In the genomic region with DNA sequence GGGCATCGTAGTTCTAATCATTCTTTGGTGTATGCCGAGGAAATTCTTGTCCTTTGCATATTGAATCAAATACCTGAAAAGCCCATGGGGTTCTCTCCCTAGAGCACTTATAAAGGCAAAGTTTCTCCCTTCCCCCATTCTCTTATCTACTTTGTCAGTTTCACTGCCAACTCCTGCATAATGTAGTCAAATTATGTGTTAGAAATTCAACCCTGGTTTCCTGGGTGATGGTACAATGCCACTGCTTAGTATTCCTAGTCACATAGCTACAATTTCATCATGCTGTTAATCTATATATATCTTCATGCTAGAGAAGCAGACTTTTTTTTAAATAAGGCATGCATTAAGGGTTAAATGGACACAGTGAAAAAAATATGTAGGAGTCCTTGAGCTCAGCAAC, we compare ENCODE assay signal across 24 cellular contexts.
"Had no signal": no experiment of that assay in that cellular context is flagged by ENCODE, and none has a peak within 500 bp of the region (broad histone marks: within the 10 kb centered on the region; RNA-seq: fewer than 3 reads in every experiment).

No MANE protein-coding gene starts in this region.

- H3K36me3 Mint-ChIP-seq: activated CD4-positive, alpha-beta memory T cell treated with anti-CD3 and anti-CD28 coated beads for 36 hours; immature natural killer cell; mesothelial cell of epicardium; naive thymus-derived CD8-positive, alpha-beta T cell; stimulated activated effector memory CD8-positive, alpha-beta T cell treated with anti-CD3 and anti-CD28 coated beads, Interleukin-12 subunit alpha, Interleukin-12 subunit beta, amount 100 ng/mL, for 72 hours had no signal

- H3K27ac Mint-ChIP-seq: activated CD4-positive, alpha-beta memory T cell treated with anti-CD3 and anti-CD28 coated beads for 36 hours; activated naive CD8-positive, alpha-beta T cell treated with anti-CD3 and anti-CD28 coated beads, Interleukin-2, amount 50 U/mL, for 24 hours; dendritic cell treated with granulocyte-macrophage colony-stimulating factor and Interleukin-4, amounts not matched to agents 40 ng/mL and 50 ng/mL, for 4 days; immature natural killer cell; mesothelial cell of epicardium; naive thymus-derived CD8-positive, alpha-beta T cell; stimulated activated effector memory CD8-positive, alpha-beta T cell treated with anti-CD3 and anti-CD28 coated beads, Interleukin-12 subunit alpha, Interleukin-12 subunit beta, amount 100 ng/mL, for 72 hours had no signal

- H3K9me3 Mint-ChIP-seq: activated CD4-positive, alpha-beta memory T cell treated with anti-CD3 and anti-CD28 coated beads for 36 hours; activated naive CD8-positive, alpha-beta T cell treated with anti-CD3 and anti-CD28 coated beads, Interleukin-2, amount 50 U/mL, for 24 hours; dendritic cell treated with granulocyte-macrophage colony-stimulating factor and Interleukin-4, amounts not matched to agents 40 ng/mL and 50 ng/mL, for 4 days; mesothelial cell of epicardium; naive thymus-derived CD8-positive, alpha-beta T cell; stimulated activated effector memory CD8-positive, alpha-beta T cell treated with anti-CD3 and anti-CD28 coated beads, Interleukin-12 subunit alpha, Interleukin-12 subunit beta, amount 100 ng/mL, for 72 hours; stimulated activated naive CD8-positive, alpha-beta T cell treated with anti-CD3 and anti-CD28 coated beads, Interleukin-15, amount 100 ng/mL, for 72 hours had no signal

- H3K27me3 ChIP-seq: brain microvascular endothelial cell, left lung, pancreas, right lobe of liver, tibial artery had no signal

- ATAC-seq: activated naive CD8-positive, alpha-beta T cell treated with anti-CD3 and anti-CD28 coated beads, Interleukin-2, amount 50 U/mL, for 24 hours; esophagus mucosa; left lung; naive thymus-derived CD8-positive, alpha-beta T cell; pancreas; psoas muscle; right lobe of liver; stimulated activated effector memory CD8-positive, alpha-beta T cell treated with anti-CD3 and anti-CD28 coated beads, Interleukin-12 subunit alpha, Interleukin-12 subunit beta, amount 100 ng/mL, for 72 hours; stimulated activated naive CD8-positive, alpha-beta T cell treated with anti-CD3 and anti-CD28 coated beads, Interleukin-15, amount 100 ng/mL, for 72 hours had no signal

- H3K36me3 ChIP-seq: brain microvascular endothelial cell, left lung, pancreas, right lobe of liver, tibial artery had no signal

- H3K4me3 Mint-ChIP-seq: activated CD4-positive, alpha-beta memory T cell treated with anti-CD3 and anti-CD28 coated beads for 36 hours; activated naive CD8-positive, alpha-beta T cell treated with anti-CD3 and anti-CD28 coated beads, Interleukin-2, amount 50 U/mL, for 24 hours; dendritic cell treated with granulocyte-macrophage colony-stimulating factor and Interleukin-4, amounts not matched to agents 40 ng/mL and 50 ng/mL, for 4 days; immature natural killer cell; mesothelial cell of epicardium; naive thymus-derived CD8-positive, alpha-beta T cell; stimulated activated effector memory CD8-positive, alpha-beta T cell treated with anti-CD3 and anti-CD28 coated beads, Interleukin-12 subunit alpha, Interleukin-12 subunit beta, amount 100 ng/mL, for 72 hours; stimulated activated naive CD8-positive, alpha-beta T cell treated with anti-CD3 and anti-CD28 coated beads, Interleukin-15, amount 100 ng/mL, for 72 hours had no signal

- H3K4me1 Mint-ChIP-seq: activated naive CD8-positive, alpha-beta T cell treated with anti-CD3 and anti-CD28 coated beads, Interleukin-2, amount 50 U/mL, for 24 hours; immature natural killer cell; mesothelial cell of epicardium; naive thymus-derived CD8-positive, alpha-beta T cell; stimulated activated effector memory CD8-positive, alpha-beta T cell treated with anti-CD3 and anti-CD28 coated beads, Interleukin-12 subunit alpha, Interleukin-12 subunit beta, amount 100 ng/mL, for 72 hours; stimulated activated naive CD8-positive, alpha-beta T cell treated with anti-CD3 and anti-CD28 coated beads, Interleukin-15, amount 100 ng/mL, for 72 hours had no signal

- H3K4me1 ChIP-seq: left lung, pancreas, psoas muscle, right lobe of liver, tibial artery had no signal

- H3K27me3 Mint-ChIP-seq: dendritic cell treated with granulocyte-macrophage colony-stimulating factor and Interleukin-4, amounts not matched to agents 40 ng/mL and 50 ng/mL, for 4 days had no signal

- DNase-seq: activated CD4-positive, alpha-beta memory T cell treated with anti-CD3 and anti-CD28 coated beads for 36 hours; activated CD4-positive, alpha-beta T cell treated with anti-CD3 and anti-CD28 coated beads for 48 hours; activated effector memory CD4-positive, alpha-beta T cell treated with anti-CD3 and anti-CD28 coated beads, Interleukin-2, amount 50 U/mL, for 16 hours; activated naive CD4-positive, alpha-beta T cell treated with anti-CD3 and anti-CD28 coated beads, Interleukin-2, amount 50 U/mL, for 16 hours; activated naive CD8-positive, alpha-beta T cell treated with anti-CD3 and anti-CD28 coated beads, Interleukin-2, amount 50 U/mL, for 24 hours; anterior cingulate cortex; brain microvascular endothelial cell; effector CD8-positive, alpha-beta T cell; foreskin melanocyte; immature natural killer cell; left lung; naive thymus-derived CD8-positive, alpha-beta T cell; pancreas; psoas muscle; right lobe of liver; small intestine; stimulated activated CD4-positive, alpha-beta T cell treated with anti-CD3 and anti-CD28 coated beads, Interleukin-2, amount 100 ng/mL, for 24 hours; stimulated activated naive CD8-positive, alpha-beta T cell treated with anti-CD3 and anti-CD28 coated beads, Interleukin-15, amount 100 ng/mL, for 72 hours; tibial artery had no signal

- H3K4me3 ChIP-seq: left lung, lung, pancreas, psoas muscle, right lobe of liver, tibial artery had no signal

- H3K27ac ChIP-seq: brain microvascular endothelial cell, left lung, pancreas, psoas muscle, right lobe of liver, tibial artery had no signal

- H3K9me3 ChIP-seq: left lung, pancreas, psoas muscle, right lobe of liver, tibial artery had no signal
